2 cellular contexts compared by ENCODE assay signal in the genomic region with DNA sequence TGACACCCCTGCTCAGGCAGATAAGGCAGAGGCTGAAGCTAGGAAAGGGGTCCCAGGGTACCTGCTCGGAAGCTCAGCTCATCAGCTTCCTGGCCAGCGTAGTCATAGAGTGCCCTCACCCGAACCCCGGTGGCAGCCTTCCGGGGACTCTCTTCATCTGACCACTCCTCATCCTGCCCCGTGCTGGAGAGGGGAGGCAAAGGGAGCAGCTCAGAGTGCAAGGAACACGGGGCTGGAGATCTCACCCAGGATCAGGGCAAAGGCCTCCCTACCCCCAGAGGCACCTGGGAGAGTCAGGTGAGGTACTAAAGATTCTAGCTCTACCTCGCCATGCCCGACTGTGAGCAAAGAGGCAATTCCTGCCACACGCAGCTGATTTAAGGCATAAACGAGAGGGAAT.
TF ChIP-seq lines count a peak whose summit lies in the region.

No MANE protein-coding gene starts in this region.

TF ChIP-seq in GM23338, 12 proteins besides CTCF, POLR2A, EP300 and RAD21:
- TF ChIP-seq EZH2 (IDR thresholded peaks at IDR 0.05; ENCODE audit: low read depth, unreplicated experiment) = no peak
- no peak for TF ChIP-seq STAT1 (IDR thresholded peaks at IDR 0.05; ENCODE audit: unreplicated experiment)
- TF ChIP-seq EZH2phosphoT487 (IDR thresholded peaks at IDR 0.05; ENCODE audit: unreplicated experiment) = no peak
- TF ChIP-seq, protein P1, sequence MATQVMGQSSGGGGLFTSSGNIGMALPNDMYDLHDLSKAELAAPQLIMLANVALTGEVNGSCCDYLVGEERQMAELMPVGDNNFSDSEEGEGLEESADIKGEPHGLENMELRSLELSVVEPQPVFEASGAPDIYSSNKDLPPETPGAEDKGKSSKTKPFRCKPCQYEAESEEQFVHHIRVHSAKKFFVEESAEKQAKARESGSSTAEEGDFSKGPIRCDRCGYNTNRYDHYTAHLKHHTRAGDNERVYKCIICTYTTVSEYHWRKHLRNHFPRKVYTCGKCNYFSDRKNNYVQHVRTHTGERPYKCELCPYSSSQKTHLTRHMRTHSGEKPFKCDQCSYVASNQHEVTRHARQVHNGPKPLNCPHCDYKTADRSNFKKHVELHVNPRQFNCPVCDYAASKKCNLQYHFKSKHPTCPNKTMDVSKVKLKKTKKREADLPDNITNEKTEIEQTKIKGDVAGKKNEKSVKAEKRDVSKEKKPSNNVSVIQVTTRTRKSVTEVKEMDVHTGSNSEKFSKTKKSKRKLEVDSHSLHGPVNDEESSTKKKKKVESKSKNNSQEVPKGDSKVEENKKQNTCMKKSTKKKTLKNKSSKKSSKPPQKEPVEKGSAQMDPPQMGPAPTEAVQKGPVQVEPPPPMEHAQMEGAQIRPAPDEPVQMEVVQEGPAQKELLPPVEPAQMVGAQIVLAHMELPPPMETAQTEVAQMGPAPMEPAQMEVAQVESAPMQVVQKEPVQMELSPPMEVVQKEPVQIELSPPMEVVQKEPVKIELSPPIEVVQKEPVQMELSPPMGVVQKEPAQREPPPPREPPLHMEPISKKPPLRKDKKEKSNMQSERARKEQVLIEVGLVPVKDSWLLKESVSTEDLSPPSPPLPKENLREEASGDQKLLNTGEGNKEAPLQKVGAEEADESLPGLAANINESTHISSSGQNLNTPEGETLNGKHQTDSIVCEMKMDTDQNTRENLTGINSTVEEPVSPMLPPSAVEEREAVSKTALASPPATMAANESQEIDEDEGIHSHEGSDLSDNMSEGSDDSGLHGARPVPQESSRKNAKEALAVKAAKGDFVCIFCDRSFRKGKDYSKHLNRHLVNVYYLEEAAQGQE (IDR thresholded peaks at IDR 0.05; ENCODE audit: unreplicated experiment) = no peak
- no peak for TF ChIP-seq ZNF114 (CRISPR knock-in tag; IDR thresholded peaks at IDR 0.05)
- TF ChIP-seq POLR2AphosphoS5 (IDR thresholded peaks at IDR 0.05; ENCODE audit: low read depth) = no peak
- no peak for TF ChIP-seq ZNF462 (CRISPR knock-in tag; IDR thresholded peaks at IDR 0.05)
- TF ChIP-seq, protein P2, sequence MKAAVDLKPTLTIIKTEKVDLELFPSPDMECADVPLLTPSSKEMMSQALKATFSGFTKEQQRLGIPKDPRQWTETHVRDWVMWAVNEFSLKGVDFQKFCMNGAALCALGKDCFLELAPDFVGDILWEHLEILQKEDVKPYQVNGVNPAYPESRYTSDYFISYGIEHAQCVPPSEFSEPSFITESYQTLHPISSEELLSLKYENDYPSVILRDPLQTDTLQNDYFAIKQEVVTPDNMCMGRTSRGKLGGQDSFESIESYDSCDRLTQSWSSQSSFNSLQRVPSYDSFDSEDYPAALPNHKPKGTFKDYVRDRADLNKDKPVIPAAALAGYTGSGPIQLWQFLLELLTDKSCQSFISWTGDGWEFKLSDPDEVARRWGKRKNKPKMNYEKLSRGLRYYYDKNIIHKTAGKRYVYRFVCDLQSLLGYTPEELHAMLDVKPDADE (IDR thresholded peaks at IDR 0.05) = no peak

TF ChIP-seq in liver, 16 proteins besides CTCF, POLR2A, EP300 and RAD21:
- TF ChIP-seq NR2F2 (IDR thresholded peaks at IDR 0.05) (no peak), YY1 (IDR thresholded peaks at IDR 0.05) (no peak), FOXA1 (IDR thresholded peaks at IDR 0.05) (no peak), JUND (IDR thresholded peaks at IDR 0.05) (no peak), HNF4G (IDR thresholded peaks at IDR 0.05) (no peak), RXRA (IDR thresholded peaks at IDR 0.05) (peak in 1 of 2 donors; percentile 23), ZBTB33 (IDR thresholded peaks at IDR 0.05) (no peak), FOXA2 (IDR thresholded peaks at IDR 0.05) (no peak)
TF ChIP-seq in liver: peak in this region for 1.
